2 cellular contexts compared by ENCODE assay signal in genomic region chr1:218676991-218677390, GRCh38.
TF ChIP-seq lines count a peak whose summit lies in the region.

No MANE protein-coding gene starts in this region.

TF ChIP-seq in GM23338, 12 proteins besides CTCF, POLR2A, EP300 and RAD21:
- TF ChIP-seq REST (IDR thresholded peaks at IDR 0.05; ENCODE audit: unreplicated experiment) (no peak), POLR2AphosphoS5 (IDR thresholded peaks at IDR 0.05; ENCODE audit: low read depth) (no peak), JUNB (IDR thresholded peaks at IDR 0.05; ENCODE audit: unreplicated experiment) (no peak), STAT1 (IDR thresholded peaks at IDR 0.05; ENCODE audit: unreplicated experiment) (no peak)

TF ChIP-seq in H1, 55 proteins besides CTCF, POLR2A, EP300 and RAD21 (continued from another document):
- TF ChIP-seq, protein P1, sequence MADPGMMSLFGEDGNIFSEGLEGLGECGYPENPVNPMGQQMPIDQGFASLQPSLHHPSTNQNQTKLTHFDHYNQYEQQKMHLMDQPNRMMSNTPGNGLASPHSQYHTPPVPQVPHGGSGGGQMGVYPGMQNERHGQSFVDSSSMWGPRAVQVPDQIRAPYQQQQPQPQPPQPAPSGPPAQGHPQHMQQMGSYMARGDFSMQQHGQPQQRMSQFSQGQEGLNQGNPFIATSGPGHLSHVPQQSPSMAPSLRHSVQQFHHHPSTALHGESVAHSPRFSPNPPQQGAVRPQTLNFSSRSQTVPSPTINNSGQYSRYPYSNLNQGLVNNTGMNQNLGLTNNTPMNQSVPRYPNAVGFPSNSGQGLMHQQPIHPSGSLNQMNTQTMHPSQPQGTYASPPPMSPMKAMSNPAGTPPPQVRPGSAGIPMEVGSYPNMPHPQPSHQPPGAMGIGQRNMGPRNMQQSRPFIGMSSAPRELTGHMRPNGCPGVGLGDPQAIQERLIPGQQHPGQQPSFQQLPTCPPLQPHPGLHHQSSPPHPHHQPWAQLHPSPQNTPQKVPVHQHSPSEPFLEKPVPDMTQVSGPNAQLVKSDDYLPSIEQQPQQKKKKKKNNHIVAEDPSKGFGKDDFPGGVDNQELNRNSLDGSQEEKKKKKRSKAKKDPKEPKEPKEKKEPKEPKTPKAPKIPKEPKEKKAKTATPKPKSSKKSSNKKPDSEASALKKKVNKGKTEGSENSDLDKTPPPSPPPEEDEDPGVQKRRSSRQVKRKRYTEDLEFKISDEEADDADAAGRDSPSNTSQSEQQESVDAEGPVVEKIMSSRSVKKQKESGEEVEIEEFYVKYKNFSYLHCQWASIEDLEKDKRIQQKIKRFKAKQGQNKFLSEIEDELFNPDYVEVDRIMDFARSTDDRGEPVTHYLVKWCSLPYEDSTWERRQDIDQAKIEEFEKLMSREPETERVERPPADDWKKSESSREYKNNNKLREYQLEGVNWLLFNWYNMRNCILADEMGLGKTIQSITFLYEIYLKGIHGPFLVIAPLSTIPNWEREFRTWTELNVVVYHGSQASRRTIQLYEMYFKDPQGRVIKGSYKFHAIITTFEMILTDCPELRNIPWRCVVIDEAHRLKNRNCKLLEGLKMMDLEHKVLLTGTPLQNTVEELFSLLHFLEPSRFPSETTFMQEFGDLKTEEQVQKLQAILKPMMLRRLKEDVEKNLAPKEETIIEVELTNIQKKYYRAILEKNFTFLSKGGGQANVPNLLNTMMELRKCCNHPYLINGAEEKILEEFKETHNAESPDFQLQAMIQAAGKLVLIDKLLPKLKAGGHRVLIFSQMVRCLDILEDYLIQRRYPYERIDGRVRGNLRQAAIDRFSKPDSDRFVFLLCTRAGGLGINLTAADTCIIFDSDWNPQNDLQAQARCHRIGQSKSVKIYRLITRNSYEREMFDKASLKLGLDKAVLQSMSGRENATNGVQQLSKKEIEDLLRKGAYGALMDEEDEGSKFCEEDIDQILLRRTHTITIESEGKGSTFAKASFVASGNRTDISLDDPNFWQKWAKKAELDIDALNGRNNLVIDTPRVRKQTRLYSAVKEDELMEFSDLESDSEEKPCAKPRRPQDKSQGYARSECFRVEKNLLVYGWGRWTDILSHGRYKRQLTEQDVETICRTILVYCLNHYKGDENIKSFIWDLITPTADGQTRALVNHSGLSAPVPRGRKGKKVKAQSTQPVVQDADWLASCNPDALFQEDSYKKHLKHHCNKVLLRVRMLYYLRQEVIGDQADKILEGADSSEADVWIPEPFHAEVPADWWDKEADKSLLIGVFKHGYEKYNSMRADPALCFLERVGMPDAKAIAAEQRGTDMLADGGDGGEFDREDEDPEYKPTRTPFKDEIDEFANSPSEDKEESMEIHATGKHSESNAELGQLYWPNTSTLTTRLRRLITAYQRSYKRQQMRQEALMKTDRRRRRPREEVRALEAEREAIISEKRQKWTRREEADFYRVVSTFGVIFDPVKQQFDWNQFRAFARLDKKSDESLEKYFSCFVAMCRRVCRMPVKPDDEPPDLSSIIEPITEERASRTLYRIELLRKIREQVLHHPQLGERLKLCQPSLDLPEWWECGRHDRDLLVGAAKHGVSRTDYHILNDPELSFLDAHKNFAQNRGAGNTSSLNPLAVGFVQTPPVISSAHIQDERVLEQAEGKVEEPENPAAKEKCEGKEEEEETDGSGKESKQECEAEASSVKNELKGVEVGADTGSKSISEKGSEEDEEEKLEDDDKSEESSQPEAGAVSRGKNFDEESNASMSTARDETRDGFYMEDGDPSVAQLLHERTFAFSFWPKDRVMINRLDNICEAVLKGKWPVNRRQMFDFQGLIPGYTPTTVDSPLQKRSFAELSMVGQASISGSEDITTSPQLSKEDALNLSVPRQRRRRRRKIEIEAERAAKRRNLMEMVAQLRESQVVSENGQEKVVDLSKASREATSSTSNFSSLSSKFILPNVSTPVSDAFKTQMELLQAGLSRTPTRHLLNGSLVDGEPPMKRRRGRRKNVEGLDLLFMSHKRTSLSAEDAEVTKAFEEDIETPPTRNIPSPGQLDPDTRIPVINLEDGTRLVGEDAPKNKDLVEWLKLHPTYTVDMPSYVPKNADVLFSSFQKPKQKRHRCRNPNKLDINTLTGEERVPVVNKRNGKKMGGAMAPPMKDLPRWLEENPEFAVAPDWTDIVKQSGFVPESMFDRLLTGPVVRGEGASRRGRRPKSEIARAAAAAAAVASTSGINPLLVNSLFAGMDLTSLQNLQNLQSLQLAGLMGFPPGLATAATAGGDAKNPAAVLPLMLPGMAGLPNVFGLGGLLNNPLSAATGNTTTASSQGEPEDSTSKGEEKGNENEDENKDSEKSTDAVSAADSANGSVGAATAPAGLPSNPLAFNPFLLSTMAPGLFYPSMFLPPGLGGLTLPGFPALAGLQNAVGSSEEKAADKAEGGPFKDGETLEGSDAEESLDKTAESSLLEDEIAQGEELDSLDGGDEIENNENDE (IDR thresholded peaks at IDR 0.05; ENCODE audit: insufficient replicate concordance, low read length) = no peak
- no peak for TF ChIP-seq RBBP5 (IDR thresholded peaks at IDR 0.05; ENCODE audit: borderline replicate concordance, low read depth, low read length)
- no peak for TF ChIP-seq CREB1 (IDR thresholded peaks at IDR 0.05)
- no peak for TF ChIP-seq POU5F1 (IDR thresholded peaks at IDR 0.05; ENCODE audit: low read depth, low read length)
- TF ChIP-seq MAFK (IDR thresholded peaks at IDR 0.05; ENCODE audit: low read depth, low read length) = no peak
- no peak for TF ChIP-seq JUND (IDR thresholded peaks at IDR 0.05; ENCODE audit: low read length)
- no peak for TF ChIP-seq SP4 (IDR thresholded peaks at IDR 0.05; ENCODE audit: low read length)
- no peak for TF ChIP-seq HDAC6 (IDR thresholded peaks at IDR 0.05; ENCODE audit: low read depth, low read length)
- no peak for TF ChIP-seq SAP30 (IDR thresholded peaks at IDR 0.05; ENCODE audit: insufficient read depth, insufficient replicate concordance, low read length)
- TF ChIP-seq, protein P2, sequence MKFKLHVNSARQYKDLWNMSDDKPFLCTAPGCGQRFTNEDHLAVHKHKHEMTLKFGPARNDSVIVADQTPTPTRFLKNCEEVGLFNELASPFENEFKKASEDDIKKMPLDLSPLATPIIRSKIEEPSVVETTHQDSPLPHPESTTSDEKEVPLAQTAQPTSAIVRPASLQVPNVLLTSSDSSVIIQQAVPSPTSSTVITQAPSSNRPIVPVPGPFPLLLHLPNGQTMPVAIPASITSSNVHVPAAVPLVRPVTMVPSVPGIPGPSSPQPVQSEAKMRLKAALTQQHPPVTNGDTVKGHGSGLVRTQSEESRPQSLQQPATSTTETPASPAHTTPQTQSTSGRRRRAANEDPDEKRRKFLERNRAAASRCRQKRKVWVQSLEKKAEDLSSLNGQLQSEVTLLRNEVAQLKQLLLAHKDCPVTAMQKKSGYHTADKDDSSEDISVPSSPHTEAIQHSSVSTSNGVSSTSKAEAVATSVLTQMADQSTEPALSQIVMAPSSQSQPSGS (IDR thresholded peaks at IDR 0.05; ENCODE audit: low read length) = no peak
